8 cellular contexts compared by ENCODE assay signal in genomic region chr4:164779811-164780216, GRCh38. TPM values are rescaled to one million over a fixed set of nuclear protein-coding genes. Genes with fewer than 3 reads are reported as not detected.
A peak's percentile ranks its signal among the peaks of the same experiment; 100 is the strongest.
DNase-seq lines count a peak whose midpoint lies in the region; ATAC-seq, FAIRE-seq and TF ChIP-seq lines count a peak whose summit lies in the region.

No MANE protein-coding gene starts in this region.

- no peaks in the 10 kb centered on the region for H3K27me3 ChIP-seq in AG04450 (ENCODE audit: control insufficient read depth, insufficient read depth, low read length)
- no peaks in the 10 kb centered on the region for H3K27me3 ChIP-seq in H9 (ENCODE audit: insufficient read depth, low read length)
- H3K27me3 ChIP-seq in upper lobe of left lung, result no peaks in the 10 kb centered on the region

- intact Hi-C loops in kidney (cut with DNase I), result no loop called here

- no peak overlapping the region for H4K5ac ChIP-seq in H9 (ENCODE audit: insufficient read length, low read depth, low read length)

- TF ChIP-seq CTCF in AG04450 (IDR thresholded peaks at IDR 0.05; ENCODE audit: low read depth, low read length) (peak; percentile 71), H9 (conservative IDR thresholded peaks at IDR 0.05) (peak; percentile 95), astrocyte of the cerebellum (IDR thresholded peaks at IDR 0.05; ENCODE audit: low read depth, low read length, missing control alignments) (peak; percentile 95), kidney (IDR thresholded peaks at IDR 0.05; ENCODE audit: borderline replicate concordance, extremely low read depth, insufficient read depth) (peak; percentile 78), upper lobe of left lung (IDR thresholded peaks at IDR 0.05) (peak in 4 of 6 experiments; percentile 41 to 70 (median 65))

- no peak overlapping the region for H4K8ac ChIP-seq in H9 (replicated peaks; ENCODE audit: insufficient read length, low read depth, low read length)

- no peaks in the 10 kb centered on the region for H3K36me3 Mint-ChIP-seq in H9 (ENCODE audit: insufficient read depth in 1 of 3, low read depth in 3 of 3)

- no peak for TF ChIP-seq POLR2A in upper lobe of left lung (IDR thresholded peaks at IDR 0.05)

- FAIRE-seq in kidney (lab: Jason Lieb, UNC), result peak; percentile 46

- no peak overlapping the region for H3K4me2 ChIP-seq in H9 (ENCODE audit: insufficient read depth, insufficient read length, low read length)

- H3K9ac ChIP-seq in H9 (ENCODE audit: extremely low read depth, insufficient read length, low read length), result no peak overlapping the region
- H3K9ac ChIP-seq in kidney (ENCODE audit: low read length in 2 of 2), result no peak overlapping the region

- peak overlapping the region in 1 of 3 experiments; percentile 58; a peak in 1 of 7 replicates for H3K27ac Mint-ChIP-seq in H9

- peak in 1 of 2 donors; percentile 61 for ATAC-seq in upper lobe of left lung (ENCODE audit: low FRiP score in 2 of 2)
- ATAC-seq in HG02763 (IDR thresholded peaks at IDR 0.05; ENCODE audit: unreplicated experiment), result no peak

- in situ Hi-C loops in astrocyte of the cerebellum (cut with HindIII; ENCODE audit: low sequenced_read_pairs), result no loop called here

- no peaks in the 10 kb centered on the region for H3K9me3 Mint-ChIP-seq in H9

- no peak overlapping the region for H3T11ph ChIP-seq in H9 (ENCODE audit: low read length)

- H2BK20ac ChIP-seq in H9 (ENCODE audit: low read depth, low read length, poor library complexity, severe bottlenecking), result no peak overlapping the region

- no peak overlapping the region for H3K4me3 Mint-ChIP-seq in H9

- no peaks in the 10 kb centered on the region for H4K20me1 ChIP-seq in H9 (ENCODE audit: control insufficient read depth, insufficient read depth, insufficient read length)

- POLR2A ChIA-PET in AG04450 (lab: Yijun Ruan, JAX), result no interaction called here

- no peaks in the 10 kb centered on the region for H3K27me3 Mint-ChIP-seq in H9 (ENCODE audit: low read depth)

- H2BK15ac ChIP-seq in H9 (ENCODE audit: low read depth, low read length), result no peak overlapping the region

- no peak overlapping the region for H3K23ac ChIP-seq in H9 (ENCODE audit: insufficient read length, low read depth, low read length)

- no peaks in the 10 kb centered on the region for H3K4me1 ChIP-seq in H9 (ENCODE audit: insufficient read depth, low read length)
- no peaks in the 10 kb centered on the region for H3K4me1 ChIP-seq in kidney (ENCODE audit: control insufficient read depth in 1 of 2, insufficient read depth in 1 of 2, low read depth in 1 of 2, low read length in 2 of 2)
- H3K4me1 ChIP-seq in upper lobe of left lung, result no peaks in the 10 kb centered on the region

- no peak overlapping the region for H3K14ac ChIP-seq in H9 (ENCODE audit: insufficient read depth, low read length)

- no peak overlapping the region for H3K27ac ChIP-seq in AG04450 (ENCODE audit: low read depth, low read length)
- no peak overlapping the region for H3K27ac ChIP-seq in H9 (ENCODE audit: insufficient read length, low read depth, low read length)
- H3K27ac ChIP-seq in kidney (ENCODE audit: low read depth in 2 of 2, low read length in 2 of 2), result no peak overlapping the region
- no peak overlapping the region for H3K27ac ChIP-seq in upper lobe of left lung

- H3K9me3 ChIP-seq in AG04450 (ENCODE audit: control insufficient read depth, insufficient read depth, low read length), result no peaks in the 10 kb centered on the region; the same call in none of the 2 replicates
- no peaks in the 10 kb centered on the region for H3K9me3 ChIP-seq in H9 (ENCODE audit: control insufficient read depth, low read depth, low read length)
- H3K9me3 ChIP-seq in kidney (ENCODE audit: control insufficient read depth in 1 of 2, low read length in 2 of 2), result no peaks in the 10 kb centered on the region
- no peaks in the 10 kb centered on the region for H3K9me3 ChIP-seq in upper lobe of left lung

- H3K79me2 ChIP-seq in H9 (ENCODE audit: insufficient read depth, low read length), result no peaks in the 10 kb centered on the region

- H3K18ac ChIP-seq in H9 (ENCODE audit: insufficient read length, low read depth, low read length), result no peak overlapping the region

- H4K91ac ChIP-seq in H9 (ENCODE audit: insufficient read length, low read depth, low read length), result no peak overlapping the region

- TF ChIP-seq EP300 in upper lobe of left lung (IDR thresholded peaks at IDR 0.05), result no peak

- DNase-seq in AG04450 (ENCODE audit: low read depth, low spot score) (no peak), EH (ENCODE audit: low read depth) (peak; percentile 42), H9 (peak; percentile 63), NCI-H1048 (lab: John Stamatoyannopoulos, UW) (peak; percentile 24), astrocyte of the cerebellum (ENCODE audit: low read depth) (peak; percentile 46), kidney (no peak), upper lobe of left lung (no peak)

- H3K4ac ChIP-seq in H9 (ENCODE audit: low read depth, low read length), result no peak overlapping the region

- CTCF ChIA-PET in AG04450 (lab: Charles Lee), result interaction anchor here (0.5 to 3.8 kb wide), 4 partner anchors 9 to 1103 kb away, joined by 3 to 46 read pairs (median 5); no protein-coding TSS in a partner anchor

- no peaks in the 10 kb centered on the region for H3K36me3 ChIP-seq in kidney (ENCODE audit: control insufficient read depth in 1 of 2, insufficient read depth in 2 of 2, low read length in 2 of 2)
- no peaks in the 10 kb centered on the region for H3K36me3 ChIP-seq in upper lobe of left lung

- no peak overlapping the region for H3K4me3 ChIP-seq in AG04450 (ENCODE audit: low read depth, low read length)
- H3K4me3 ChIP-seq in astrocyte of the cerebellum (ENCODE audit: low read depth, low read length), result no peak overlapping the region
- no peak overlapping the region for H3K4me3 ChIP-seq in kidney (ENCODE audit: low read length in 2 of 2)
- H3K4me3 ChIP-seq in upper lobe of left lung, result no peak overlapping the region

- no peak overlapping the region for H2AFZ ChIP-seq in H9 (ENCODE audit: low read length)

- H2BK5ac ChIP-seq in H9 (ENCODE audit: insufficient read length, low read length), result no peak overlapping the region

- WGBS in H9 (ENCODE audit: extremely low coverage, insufficient read length, low lambda C conversion rate), result no CpG with 5 or more reads among the region's 7 CpGs
- 53 to 58% methylated on average over 7 of the region's 7 CpGs for WGBS in upper lobe of left lung, 2 donors

- no peak overlapping the region for H2BK12ac ChIP-seq in H9 (ENCODE audit: insufficient read length, low read depth, low read length)

- no peaks in the 10 kb centered on the region for H3K79me1 ChIP-seq in H9 (ENCODE audit: insufficient read depth, low read depth, low read length, poor library complexity, severe bottlenecking)

- H3K56ac ChIP-seq in H9 (ENCODE audit: insufficient read length, low read depth, low read length), result no peak overlapping the region

- no peak overlapping the region for H2BK120ac ChIP-seq in H9 (ENCODE audit: low read depth, low read length, poor library complexity, severe bottlenecking)

- no peaks in the 10 kb centered on the region for H3K23me2 ChIP-seq in H9 (ENCODE audit: insufficient read length, low read depth, low read length, poor library complexity, severe bottlenecking)

- H2AK5ac ChIP-seq in H9 (ENCODE audit: insufficient read length, low read length), result no peak overlapping the region

- peaks cover 24% of the 10 kb centered on the region in 2 experiments for H3K4me1 Mint-ChIP-seq in H9

RNA-seq across cellular contexts. Expression of gene SMIM31, which starts 25.9 kb away (rescaled TPM):
- polyA plus RNA-seq in AG04450 (2011; rRNA removed) (not detected in 2 replicates), kidney (ENCODE audit: insufficient read depth, low read depth, low replicate concordance) (not detected)
- not detected in 2 replicates for polyA minus RNA-seq in AG04450 (2011; rRNA and poly(A)+ RNA removed)
- total RNA-seq in H9 (2021) (not detected in 2 replicates), kidney (not detected), upper lobe of left lung (1 to 10 TPM in 1 of 6 donors, under 1 TPM in 3, not detected in 2; 0.11 to 1.7 (median 0.54) TPM)

Comparison
In these comparisons a context has a peak if more than half of its experiments do, and no peak if none do; other contexts are left out.
1. DNase-seq: peak in EH (single experiment), H9 (single experiment), NCI-H1048 (single experiment) and astrocyte of the cerebellum (single experiment); none in AG04450 (single experiment), kidney (single experiment) and upper lobe of left lung (0 of 2).
2. Peak in every context shown above with its lines, with median percentiles within 50 percentile points of each other: CTCF ChIP-seq.